Comparison of ENCODE assay signal across 13 cellular contexts in genomic region chr12:70919597-70920035, GRCh38. TPM values are rescaled to one million over a fixed set of nuclear protein-coding genes. Genes with fewer than 3 reads are reported as not detected.
DNase-seq lines count a peak whose midpoint lies in the region; ATAC-seq, FAIRE-seq and TF ChIP-seq lines count a peak whose summit lies in the region.
"Had no signal": no experiment of that assay in that cellular context is flagged by ENCODE, and none has a peak within 500 bp of the region (broad histone marks: within the 10 kb centered on the region; RNA-seq: fewer than 3 reads in every experiment).

No MANE protein-coding gene starts in this region.

- no peak for ATAC-seq in HG03175 (IDR thresholded peaks at IDR 0.05; ENCODE audit: unreplicated experiment)
- ATAC-seq: stimulated activated memory B cell treated with anti-CD40 and anti-IgM and Interleukin-4, amounts not matched to agents 10 μg/mL and 1 μg/mL and 100 μg/mL, for 72 hours had no signal

- H3K4me2 ChIP-seq in Karpas-422 (ENCODE audit: low read depth, low read length, poor library complexity, severe bottlenecking): no peak overlapping the region

- no peaks in the 10 kb centered on the region for H3K36me3 ChIP-seq in Karpas-422 (ENCODE audit: insufficient read depth, low read length)
- H3K36me3 ChIP-seq in bronchial epithelial cell (ENCODE audit: control insufficient read depth, insufficient read depth, low read length): no peaks in the 10 kb centered on the region
- no peaks in the 10 kb centered on the region for H3K36me3 ChIP-seq in stomach
- H3K36me3 ChIP-seq: spleen had no signal

- H3K27me3 ChIP-seq in Karpas-422 (ENCODE audit: low read length): no peaks in the 10 kb centered on the region
- H3K27me3 ChIP-seq in bronchial epithelial cell (ENCODE audit: control insufficient read depth, insufficient read depth, low read length): peaks cover 6% of the 10 kb centered on the region
- H3K27me3 ChIP-seq in stomach: peaks cover 4 to 25% (median 19%) of the 10 kb centered on the region in 3 donors

- H4K20me1 ChIP-seq in Karpas-422 (ENCODE audit: insufficient read depth, low read depth, low read length): no peaks in the 10 kb centered on the region

- TF ChIP-seq POLR2A in stomach (IDR thresholded peaks at IDR 0.05): no peak

- H3K9me3 ChIP-seq in Karpas-422 (ENCODE audit: low read length): no peaks in the 10 kb centered on the region
- H3K9me3 ChIP-seq in stomach: no peaks in the 10 kb centered on the region
- H3K9me3 ChIP-seq: spleen had no signal

- no peaks in the 10 kb centered on the region for H3K9me2 ChIP-seq in Karpas-422 (replicated peaks; ENCODE audit: insufficient read depth, low read length)

- FAIRE-seq in bronchial epithelial cell (lab: Jason Lieb, UNC): no peak

- H3K4me1 ChIP-seq in Karpas-422 (ENCODE audit: low read length) (no peaks in the 10 kb centered on the region), stomach (peaks cover 5 to 11% (median 9%) of the 10 kb centered on the region in 4 donors)
- H3K4me1 ChIP-seq: spleen had no signal

- peak; percentile 17 for DNase-seq in COLO829 (ENCODE audit: low spot score)
- DNase-seq in Karpas-422: peak; percentile 59
- DNase-seq in bronchial epithelial cell (ENCODE audit: low read depth): peak; percentile 4
- DNase-seq in left kidney (ENCODE audit: low read depth, low spot score): peak; percentile 84
- DNase-seq in stomach: no peak
- no peak for DNase-seq in NCI-H146 (lab: John Stamatoyannopoulos, UW)
- no peak for DNase-seq in medulla oblongata (ENCODE audit: extremely low spot score)
- DNase-seq: CD4-positive, alpha-beta memory T cell; erythroblast; NCI-H1436 treated with DMSO at 0.1 percent for 48 hours; spleen had no signal

- no peak overlapping the region for H3K9ac ChIP-seq in Karpas-422 (ENCODE audit: low read length)

- no peak overlapping the region for H3K4me3 ChIP-seq in Karpas-422 (ENCODE audit: low read length)
- no peak overlapping the region for H3K4me3 ChIP-seq in bronchial epithelial cell (ENCODE audit: low read depth, low read length)
- no peak overlapping the region for H3K4me3 ChIP-seq in stomach
- H3K4me3 ChIP-seq: spleen had no signal

- intact Hi-C loops in stomach (cut with DNase I; ENCODE audit: low total_unique reads): no loop called here

- TF ChIP-seq EP300 in stomach (IDR thresholded peaks at IDR 0.05): no peak

- no peak for TF ChIP-seq CTCF in bronchial epithelial cell (IDR thresholded peaks at IDR 0.05; ENCODE audit: insufficient read depth, low read length, severe bottlenecking)
- TF ChIP-seq CTCF in stomach (IDR thresholded peaks at IDR 0.05): no peak

- H2AFZ ChIP-seq in Karpas-422 (ENCODE audit: low read length): no peak overlapping the region

- H3K79me2 ChIP-seq in Karpas-422 (ENCODE audit: low read length): no peaks in the 10 kb centered on the region

- H3K27ac ChIP-seq in Karpas-422 (ENCODE audit: low read length): no peak overlapping the region
- no peak overlapping the region for H3K27ac ChIP-seq in stomach
- H3K27ac ChIP-seq: spleen had no signal

- WGBS in stomach, 5 donors: 12 to 19% (median 13%) methylated on average over 10 of the region's 10 CpGs

RNA-seq across cellular contexts. Expression of gene PTPRR, which starts 0.9 kb away (rescaled TPM):
- total RNA-seq in Karpas-422 (2014; rRNA removed; shearing (Covaris generic); ENCODE audit: low replicate concordance): not detected in 2 replicates
- total RNA-seq in bronchial epithelial cell: under 0.01 and 0.26 TPM in 2 replicates
- 10 to 100 TPM in 1 of 5 donors, 1 to 10 TPM in 1, under 1 TPM in 1, not detected in 2; 0.58 to 11.1 (median 9.5) TPM for total RNA-seq in stomach
- polyA plus RNA-seq in stomach: 1 to 10 TPM in 2 of 3 donors, under 1 TPM in 1; 0.45 to 5.7 (median 2.2) TPM
- total RNA-seq: CD4-positive, alpha-beta memory T cell had no signal
- polyA plus RNA-seq: CD4-positive, alpha-beta memory T cell had no signal

Comparison
In these comparisons a context has a peak if more than half of its experiments do, and no peak if none do; other contexts are left out.
1. DNase-seq: peak in COLO829 (single experiment), Karpas-422 (single experiment), bronchial epithelial cell (single experiment) and left kidney (single experiment); none in stomach (single experiment), NCI-H146 (single experiment) and medulla oblongata (single experiment).